8 cellular contexts compared by ENCODE assay signal in genomic region chr1:244970661-244971523, GRCh38.
A peak's percentile ranks its signal among the peaks of the same experiment; 100 is the strongest.
DNase-seq lines count a peak whose midpoint lies in the region; ATAC-seq and TF ChIP-seq lines count a peak whose summit lies in the region.

No MANE protein-coding gene starts in this region.

- peak; percentile 98 for DNase-seq in NCI-H1048 (lab: John Stamatoyannopoulos, UW)
- DNase-seq in SK-N-MC (ENCODE audit: low read depth, low spot score) = peak; percentile 58
- peak; percentile 99 for DNase-seq in glomerular visceral epithelial cell (ENCODE audit: extremely low spot score)
- DNase-seq in osteoblast (ENCODE audit: insufficient read length, low spot score, missing footprints) = peak; percentile 91
- DNase-seq in thoracic aorta (ENCODE audit: low spot score) = peak; percentile 83

- H3K27me3 ChIP-seq in osteoblast (ENCODE audit: insufficient read depth, low read length) = no peaks in the 10 kb centered on the region
- H3K27me3 ChIP-seq in thoracic aorta (replicated peaks; ENCODE audit: insufficient read depth) = no peaks in the 10 kb centered on the region

- peak overlapping the region; percentile 99 for H3K4me3 ChIP-seq in SK-N-MC
- peak overlapping the region; percentile 89 for H3K4me3 ChIP-seq in osteoblast (ENCODE audit: insufficient read depth, low read length)
- H3K4me3 ChIP-seq in thoracic aorta = peak overlapping the region; percentile 81

- H3K4me2 ChIP-seq in osteoblast (ENCODE audit: insufficient read depth, low read length) = peak overlapping the region; percentile 97

- peak overlapping the region; percentile 98 for H3K27ac Mint-ChIP-seq in activated naive CD4-positive, alpha-beta T cell treated with anti-CD3 and anti-CD28 coated beads, Interleukin-2, amount 50 U/mL, for 24 hours

- H3K4me1 Mint-ChIP-seq in activated naive CD4-positive, alpha-beta T cell treated with anti-CD3 and anti-CD28 coated beads, Interleukin-2, amount 50 U/mL, for 24 hours = peaks cover 27% of the 10 kb centered on the region

- H3K27me3 Mint-ChIP-seq in activated naive CD4-positive, alpha-beta T cell treated with anti-CD3 and anti-CD28 coated beads, Interleukin-2, amount 50 U/mL, for 24 hours = no peaks in the 10 kb centered on the region

- TF ChIP-seq POLR2A in GM10847 (IDR thresholded peaks at IDR 0.05; ENCODE audit: extremely low read depth, insufficient read length) = peak; percentile 59

- no peaks in the 10 kb centered on the region for H3K9me3 ChIP-seq in SK-N-MC (ENCODE audit: low read depth, low read length)
- no peaks in the 10 kb centered on the region for H3K9me3 ChIP-seq in osteoblast (ENCODE audit: low read depth, low read length)
- no peaks in the 10 kb centered on the region for H3K9me3 ChIP-seq in thoracic aorta

- no peaks in the 10 kb centered on the region for H3K36me3 ChIP-seq in SK-N-MC (ENCODE audit: insufficient read depth, low read length)
- H3K36me3 ChIP-seq in osteoblast (ENCODE audit: insufficient read depth, low read length) = no peaks in the 10 kb centered on the region
- no peaks in the 10 kb centered on the region for H3K36me3 ChIP-seq in thoracic aorta

- H4K20me1 ChIP-seq in osteoblast (ENCODE audit: insufficient read depth, low read length) = no peaks in the 10 kb centered on the region

- peak overlapping the region; percentile 62 for H2AFZ ChIP-seq in osteoblast (ENCODE audit: low read length)

- peaks cover 14% of the 10 kb centered on the region for H3K4me1 ChIP-seq in osteoblast (ENCODE audit: insufficient read depth, low read length)
- H3K4me1 ChIP-seq in thoracic aorta (ENCODE audit: control insufficient read depth in 1 of 2, low read depth in 2 of 2) = peaks cover 7 to 12% of the 10 kb centered on the region in 2 donors

- peak overlapping the region; percentile 98 for H3K9ac ChIP-seq in SK-N-MC (ENCODE audit: insufficient read length)

- no peaks in the 10 kb centered on the region for H3K9me3 Mint-ChIP-seq in activated naive CD4-positive, alpha-beta T cell treated with anti-CD3 and anti-CD28 coated beads, Interleukin-2, amount 50 U/mL, for 24 hours

- peaks cover 5% of the 10 kb centered on the region for H3K79me2 ChIP-seq in osteoblast (ENCODE audit: insufficient read depth, low read length)

- ATAC-seq in HG02610 (IDR thresholded peaks at IDR 0.05; ENCODE audit: unreplicated experiment) (peak; percentile 73), thoracic aorta (ENCODE audit: insufficient number of reproducible peaks, low FRiP score, low read depth) (peak; percentile 94)

- H3K27ac ChIP-seq in SK-N-MC = peak overlapping the region; percentile 99
- peak overlapping the region; percentile 99 for H3K27ac ChIP-seq in osteoblast (ENCODE audit: low read depth, low read length)
- peak overlapping the region; percentile 98 to 99 for H3K27ac ChIP-seq in thoracic aorta

- H3K36me3 Mint-ChIP-seq in activated naive CD4-positive, alpha-beta T cell treated with anti-CD3 and anti-CD28 coated beads, Interleukin-2, amount 50 U/mL, for 24 hours = no peaks in the 10 kb centered on the region

- TF ChIP-seq CTCF in osteoblast (IDR thresholded peaks at IDR 0.05; ENCODE audit: extremely low read depth, low read depth, low read length) = peak; percentile 40
- peak; percentile 52 for TF ChIP-seq CTCF in thoracic aorta (IDR thresholded peaks at IDR 0.05)

- H3K4me3 Mint-ChIP-seq in activated naive CD4-positive, alpha-beta T cell treated with anti-CD3 and anti-CD28 coated beads, Interleukin-2, amount 50 U/mL, for 24 hours = peak overlapping the region; percentile 91

Comparison
In these comparisons a context has a peak if more than half of its experiments do, and no peak if none do; other contexts are left out.
1. Peak in every context shown above with its lines: DNase-seq, ATAC-seq, H3K4me3 ChIP-seq and H3K27ac ChIP-seq.